In the genomic region with DNA sequence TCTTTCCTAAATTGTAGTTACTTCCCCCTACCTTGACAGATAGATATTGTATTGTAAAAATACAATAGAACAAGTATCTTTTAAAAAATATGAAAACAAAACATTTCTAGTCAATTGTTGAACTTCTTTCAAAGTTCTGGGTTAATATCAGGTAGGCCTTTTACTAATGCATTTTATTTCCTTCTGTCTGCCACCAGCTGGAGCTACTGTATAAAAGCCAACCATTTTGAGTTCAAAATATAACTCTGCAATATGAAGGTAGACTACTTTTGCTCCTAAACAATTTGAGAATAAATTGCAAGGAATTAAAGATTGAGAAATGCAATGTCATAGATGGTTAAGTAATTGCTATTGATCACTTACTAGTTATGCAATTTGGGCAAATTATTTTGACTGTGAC, we compare ENCODE assay signal across 16 cellular contexts.
"Had no signal": no experiment of that assay in that cellular context is flagged by ENCODE, and none has a peak within 500 bp of the region (broad histone marks: within the 10 kb centered on the region; RNA-seq: fewer than 3 reads in every experiment).

No MANE protein-coding gene starts in this region.

- H3K27me3 Mint-ChIP-seq: activated naive CD8-positive, alpha-beta T cell treated with anti-CD3 and anti-CD28 coated beads, Interleukin-2, amount 10 ng/mL, durations not matched to agents 7 days and 5 days; brain had no signal

- H3K27ac Mint-ChIP-seq: activated naive CD8-positive, alpha-beta T cell treated with anti-CD3 and anti-CD28 coated beads, Interleukin-2, amount 10 ng/mL, durations not matched to agents 7 days and 5 days; brain; immature natural killer cell had no signal

- H3K27me3 ChIP-seq: sigmoid colon had no signal

- H3K27ac ChIP-seq: psoas muscle, sigmoid colon had no signal

- H3K4me1 Mint-ChIP-seq: activated naive CD8-positive, alpha-beta T cell treated with anti-CD3 and anti-CD28 coated beads, Interleukin-2, amount 10 ng/mL, durations not matched to agents 7 days and 5 days; immature natural killer cell; neural crest cell had no signal

- H3K4me3 ChIP-seq: psoas muscle, sigmoid colon had no signal

- H3K4me1 ChIP-seq: psoas muscle, sigmoid colon had no signal

- H3K9me3 ChIP-seq: psoas muscle, sigmoid colon had no signal

- DNase-seq: activated CD4-positive, alpha-beta T cell treated with anti-CD3 and anti-CD28 coated beads, Interleukin-2, amount 50 U/mL, for 1 hour; activated CD4-positive, CD25-positive, alpha-beta regulatory T cell; activated naive CD4-positive, alpha-beta T cell; activated naive CD8-positive, alpha-beta T cell treated with anti-CD3 and anti-CD28 coated beads, Interleukin-2, amount 10 ng/mL, durations not matched to agents 7 days and 5 days; effector CD8-positive, alpha-beta T cell; foreskin melanocyte; head of caudate nucleus; immature natural killer cell; midbrain; psoas muscle; sigmoid colon; stimulated activated CD4-positive, alpha-beta T cell treated with anti-CD3 and anti-CD28 coated beads, Interleukin-1b, Interleukin-23, amount 100 ng/mL, for 48 hours had no signal

- FAIRE-seq: endothelial cell of umbilical vein, TTC549 had no signal

- H3K4me3 Mint-ChIP-seq: activated naive CD8-positive, alpha-beta T cell treated with anti-CD3 and anti-CD28 coated beads, Interleukin-2, amount 10 ng/mL, durations not matched to agents 7 days and 5 days; brain; immature natural killer cell; neural crest cell had no signal

- H3K9me3 Mint-ChIP-seq: activated naive CD8-positive, alpha-beta T cell treated with anti-CD3 and anti-CD28 coated beads, Interleukin-2, amount 10 ng/mL, durations not matched to agents 7 days and 5 days; brain; immature natural killer cell; neural crest cell had no signal

- ATAC-seq: psoas muscle had no signal

- H3K36me3 ChIP-seq: sigmoid colon had no signal

- H3K36me3 Mint-ChIP-seq: activated naive CD8-positive, alpha-beta T cell treated with anti-CD3 and anti-CD28 coated beads, Interleukin-2, amount 10 ng/mL, durations not matched to agents 7 days and 5 days; brain; immature natural killer cell had no signal
